In the genomic region with DNA sequence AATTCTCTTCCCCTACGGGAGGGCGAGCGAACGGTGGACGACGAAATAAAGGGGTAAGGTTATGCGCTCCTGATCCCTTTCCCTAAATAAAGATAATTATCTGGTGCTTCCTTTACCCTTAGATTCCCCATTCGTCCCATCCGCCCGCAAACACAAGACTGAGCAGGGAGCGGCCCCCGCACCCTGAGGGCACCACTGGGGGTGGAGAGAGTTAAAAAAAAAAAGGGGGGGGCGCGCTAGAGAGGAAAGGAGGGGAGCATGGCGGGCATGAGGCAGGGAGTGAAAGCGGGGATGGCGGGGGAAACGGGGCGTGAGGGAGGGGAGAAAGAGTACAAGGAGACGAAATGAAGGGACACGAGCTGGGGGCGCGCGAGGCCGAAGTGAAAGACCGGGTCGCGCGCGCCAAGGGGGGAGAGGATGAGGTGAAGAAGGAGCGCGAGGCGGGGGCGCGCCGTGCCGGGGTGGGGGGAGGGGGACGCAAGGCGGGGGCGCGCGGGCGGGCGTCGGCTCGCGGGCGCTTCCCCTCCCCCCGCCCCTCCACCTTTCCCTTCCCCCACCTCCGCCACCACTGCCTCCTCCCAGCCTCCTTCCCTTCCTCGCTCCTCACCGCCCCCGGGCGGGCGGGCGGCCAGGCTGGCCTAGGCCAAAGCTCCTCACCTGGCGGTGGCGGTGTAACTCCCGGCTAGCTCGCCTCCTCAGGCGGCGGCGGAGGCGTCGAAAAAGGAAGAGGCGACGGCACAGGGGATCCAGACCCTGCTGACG, we compare ENCODE assay signal across 1 cellular context.
TF ChIP-seq lines count a peak whose summit lies in the region.

No MANE protein-coding gene starts in this region.

TF ChIP-seq in K562, 482 proteins besides CTCF, POLR2A, EP300 and RAD21 (continued from another document):
- no peak for TF ChIP-seq FOS (IDR thresholded peaks at IDR 0.05; ENCODE audit: extremely low read depth, insufficient read length)
- TF ChIP-seq, protein P1, sequence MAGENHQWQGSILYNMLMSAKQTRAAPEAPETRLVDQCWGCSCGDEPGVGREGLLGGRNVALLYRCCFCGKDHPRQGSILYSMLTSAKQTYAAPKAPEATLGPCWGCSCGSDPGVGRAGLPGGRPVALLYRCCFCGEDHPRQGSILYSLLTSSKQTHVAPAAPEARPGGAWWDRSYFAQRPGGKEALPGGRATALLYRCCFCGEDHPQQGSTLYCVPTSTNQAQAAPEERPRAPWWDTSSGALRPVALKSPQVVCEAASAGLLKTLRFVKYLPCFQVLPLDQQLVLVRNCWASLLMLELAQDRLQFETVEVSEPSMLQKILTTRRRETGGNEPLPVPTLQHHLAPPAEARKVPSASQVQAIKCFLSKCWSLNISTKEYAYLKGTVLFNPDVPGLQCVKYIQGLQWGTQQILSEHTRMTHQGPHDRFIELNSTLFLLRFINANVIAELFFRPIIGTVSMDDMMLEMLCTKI (IDR thresholded peaks at IDR 0.05; ENCODE audit: partially characterized antibody): no peak
- TF ChIP-seq NUFIP1 (IDR thresholded peaks at IDR 0.05; ENCODE audit: partially characterized antibody): no peak
- TF ChIP-seq GABPB1 (CRISPR knock-in tag; IDR thresholded peaks at IDR 0.05): peak; percentile 40; the same call in 1 of the 2 replicates
- no peak for TF ChIP-seq ATF1 (CRISPR knock-in tag; IDR thresholded peaks at IDR 0.05)
- TF ChIP-seq ATF1 (tag; IDR thresholded peaks at IDR 0.05): no peak
- TF ChIP-seq CTBP1 (IDR thresholded peaks at IDR 0.05; ENCODE audit: borderline replicate concordance): no peak
